ENCODE assay signal across 9 cellular contexts in genomic region chr6:170306324-170307079, GRCh38. TPM values are rescaled to one million over a fixed set of nuclear protein-coding genes. Genes with fewer than 3 reads are reported as not detected.
DNase-seq lines count a peak whose midpoint lies in the region; ATAC-seq, FAIRE-seq and TF ChIP-seq lines count a peak whose summit lies in the region.
"Had no signal": no experiment of that assay in that cellular context is flagged by ENCODE, and none has a peak within 500 bp of the region (broad histone marks: within the 10 kb centered on the region; RNA-seq: fewer than 3 reads in every experiment).

Gene FAM120B (plus strand): TSS chr6:170306758. CDS start chr6:170317391, 10,633 bp downstream.

- H3K4me2 ChIP-seq in keratinocyte (ENCODE audit: control insufficient read depth, extremely low read depth, insufficient read depth, low read depth, low read length), result peak within 1 kb of the TSS; percentile 97

- no peak for TF ChIP-seq CTCF in keratinocyte (optimal IDR thresholded peaks at IDR 0.05 in 1 of 3, IDR thresholded peaks at IDR 0.05 in 1 of 3, conservative IDR thresholded peaks at IDR 0.05 in 1 of 3; ENCODE audit: extremely low read depth in 1 of 3, insufficient read depth in 2 of 3, low read length in 3 of 3)

- H3K27ac ChIP-seq in keratinocyte (ENCODE audit: control insufficient read depth, insufficient read depth, low read length), result peak within 1 kb of the TSS; percentile 75

- no peaks in the 10 kb centered on the region for H3K27me3 ChIP-seq in keratinocyte (ENCODE audit: control insufficient read depth, extremely low read depth, insufficient read depth, low read length)

- peak; percentile 92 for ATAC-seq in HG03378 (IDR thresholded peaks at IDR 0.05; ENCODE audit: unreplicated experiment)
- peak; percentile 98 to 99 for ATAC-seq in activated CD4-positive, CD25-positive, alpha-beta regulatory T cell treated with anti-CD3 and anti-CD28 coated beads, Interleukin-2, amount 50 U/mL, for 24 hours
- peak; percentile 98 for ATAC-seq in central memory CD8-positive, alpha-beta T cell (replicated peaks; ENCODE audit: extremely low read depth, poor library complexity, severe bottlenecking)

- FAIRE-seq in keratinocyte (lab: Jason Lieb, UNC), result no peak
- FAIRE-seq: TTC549 had no signal

- peak within 1 kb of the TSS; percentile 92 for H3K9ac ChIP-seq in keratinocyte (ENCODE audit: control insufficient read depth, extremely low read depth, insufficient read depth, low read length)

- H3K4me1 ChIP-seq in keratinocyte (ENCODE audit: control insufficient read depth, extremely low read depth, insufficient read depth, low read length), result peaks cover 13% of the 10 kb centered on the region

- peaks cover 52% of the 10 kb centered on the region for H3K79me2 ChIP-seq in keratinocyte (ENCODE audit: control insufficient read depth, insufficient read depth, low read length)

- dilution Hi-C loops in keratinocyte (cut with MboI; ENCODE audit: extremely low pct_ligation_motif_present, low sequenced_read_pairs), result no loop called here

- peaks cover 0 to 4% of the 10 kb centered on the region in 2 experiments for H3K36me3 ChIP-seq in keratinocyte (ENCODE audit: control insufficient read depth in 2 of 2, extremely low read depth in 1 of 2, insufficient read depth in 2 of 2, low read length in 2 of 2)

- DNase-seq in AG20443 (ENCODE audit: low spot score), result peak; percentile 100
- DNase-seq in NCI-H446 treated with DMSO at 0.1 percent for 48 hours (lab: John Stamatoyannopoulos, UW), result peak; percentile 76
- DNase-seq in central memory CD8-positive, alpha-beta T cell (ENCODE audit: low spot score in 2 of 2), result peak; percentile 92
- peak; percentile 64 for DNase-seq in keratinocyte (ENCODE audit: low read depth, low spot score)
- peak; percentile 88 to 95 (median 91) for DNase-seq in stimulated activated CD4-positive, alpha-beta T cell treated with anti-CD3 and anti-CD28 coated beads, Interleukin-12 subunit alpha, Interleukin-12 subunit beta, amount 100 ng/mL, for 48 hours (ENCODE audit: low read depth in 2 of 3, low spot score in 1 of 3)

- peak; percentile 98 for TF ChIP-seq POLR2A in GM19099 (IDR thresholded peaks at IDR 0.05; ENCODE audit: extremely low read depth, insufficient read length, low read depth)

- H3K9me1 ChIP-seq in keratinocyte (ENCODE audit: control insufficient read depth, extremely low read depth, insufficient read depth, low read length), result no peaks in the 10 kb centered on the region

- H3K9me3 Mint-ChIP-seq in central memory CD8-positive, alpha-beta T cell, result no peaks in the 10 kb centered on the region

- H2AFZ ChIP-seq in keratinocyte (ENCODE audit: control insufficient read depth, low read length), result peak within 1 kb of the TSS; percentile 89

- peaks cover 13% of the 10 kb centered on the region for H3K36me3 Mint-ChIP-seq in central memory CD8-positive, alpha-beta T cell (ENCODE audit: insufficient read depth)

- no peaks in the 10 kb centered on the region for H4K20me1 ChIP-seq in keratinocyte (ENCODE audit: control insufficient read depth, extremely low read depth, insufficient read depth, low read length)

- peak within 1 kb of the TSS; percentile 93 for H3K4me3 Mint-ChIP-seq in central memory CD8-positive, alpha-beta T cell

- peaks cover 30% of the 10 kb centered on the region for H3K27me3 Mint-ChIP-seq in central memory CD8-positive, alpha-beta T cell

- peak within 1 kb of the TSS; percentile 85 to 96 (median 92) for H3K4me3 ChIP-seq in keratinocyte (ENCODE audit: control insufficient read depth in 2 of 3, extremely low read depth in 1 of 3, insufficient read depth in 2 of 3, low read depth in 1 of 3, low read length in 3 of 3)

- no peaks in the 10 kb centered on the region for H3K9me3 ChIP-seq in keratinocyte (ENCODE audit: control insufficient read depth, low read depth, low read length)

- peak within 1 kb of the TSS; percentile 95 for H3K27ac Mint-ChIP-seq in central memory CD8-positive, alpha-beta T cell (ENCODE audit: low read depth)

- peaks cover 39% of the 10 kb centered on the region for H3K4me1 Mint-ChIP-seq in central memory CD8-positive, alpha-beta T cell

RNA-seq across cellular contexts. Expression of gene FAM120B, which starts in this region (rescaled TPM):
- 17.4 to 18.4 TPM (median 18.3 TPM) in 3 replicates for polyA plus RNA-seq in keratinocyte
- 31.0 TPM for polyA plus RNA-seq in keratinocyte (2011; ENCODE audit: low read depth)
- polyA plus RNA-seq in keratinocyte (2011; cell fraction: cytosol; rRNA removed), result 11.2 and 16.1 TPM in 2 replicates
- polyA plus RNA-seq in keratinocyte (2011; cell fraction: nucleus; rRNA removed), result 30.5 and 38.0 TPM in 2 replicates
- 15.5 and 21.1 TPM in 2 replicates for polyA plus RNA-seq in keratinocyte (2012; ENCODE audit: low replicate concordance)
- 34.0 to 46.8 TPM (median 38.6 TPM) in 3 replicates for polyA minus RNA-seq in keratinocyte
- polyA minus RNA-seq in keratinocyte (2011; cell fraction: cytosol; rRNA and poly(A)+ RNA removed), result 13.6 TPM
- 18.7 and 51.9 TPM in 2 replicates for polyA minus RNA-seq in keratinocyte (2011; cell fraction: nucleus; rRNA and poly(A)+ RNA removed)

Comparison
In these comparisons a context has a peak if more than half of its experiments do, and no peak if none do; other contexts are left out.
1. Peak in every context shown above with its lines: DNase-seq, ATAC-seq, H3K4me3 ChIP-seq and H3K27ac ChIP-seq.